Comparison of ENCODE assay signal across 27 cellular contexts in genomic region chrX:31243804-31244203, GRCh38.
A peak's percentile ranks its signal among the peaks of the same experiment; 100 is the strongest.
DNase-seq lines count a peak whose midpoint lies in the region; ATAC-seq, FAIRE-seq and TF ChIP-seq lines count a peak whose summit lies in the region.
"Had no signal": no experiment of that assay in that cellular context is flagged by ENCODE, and none has a peak within 500 bp of the region (broad histone marks: within the 10 kb centered on the region; RNA-seq: fewer than 3 reads in every experiment).

No MANE protein-coding gene starts in this region.

- H3K9me3 Mint-ChIP-seq in effector memory CD8-positive, alpha-beta T cell, result peaks cover 0 to 7% of the 10 kb centered on the region in 2 donors
- H3K9me3 Mint-ChIP-seq: CD14-positive monocyte; CD4-positive, CD25-positive, alpha-beta regulatory T cell had no signal

- WGBS in body of pancreas, 2 donors, result 18 to 42% methylated on average over 3 of the region's 3 CpGs
- WGBS in pancreas, 2 donors, result 18 to 44% methylated on average over 3 of the region's 3 CpGs

- no peaks in the 10 kb centered on the region for H3K36me3 Mint-ChIP-seq in effector memory CD8-positive, alpha-beta T cell (ENCODE audit: insufficient read depth)
- H3K36me3 Mint-ChIP-seq: CD14-positive monocyte; CD4-positive, alpha-beta memory T cell; CD4-positive, CD25-positive, alpha-beta regulatory T cell; CD8-positive, alpha-beta memory T cell had no signal

- no peaks in the 10 kb centered on the region for H3K27me3 ChIP-seq in SU-DHL-6 (ENCODE audit: low read length)
- H3K27me3 ChIP-seq in body of pancreas, result no peaks in the 10 kb centered on the region
- peaks cover 0 to 4% (median 0%) of the 10 kb centered on the region in 4 donors for H3K27me3 ChIP-seq in pancreas
- no peaks in the 10 kb centered on the region for H3K27me3 ChIP-seq in Karpas-422 (ENCODE audit: low read length)
- H3K27me3 ChIP-seq: BE2C had no signal

- H3K36me3 ChIP-seq in SU-DHL-6 (ENCODE audit: low read length), result no peaks in the 10 kb centered on the region
- no peaks in the 10 kb centered on the region for H3K36me3 ChIP-seq in body of pancreas (replicated peaks in 1 of 2; ENCODE audit: insufficient read depth in 1 of 2, low read depth in 2 of 2)
- no peaks in the 10 kb centered on the region for H3K36me3 ChIP-seq in pancreas
- no peaks in the 10 kb centered on the region for H3K36me3 ChIP-seq in Karpas-422 (ENCODE audit: insufficient read depth, low read length)
- H3K36me3 ChIP-seq: BE2C had no signal

- H3K4me2 ChIP-seq in SU-DHL-6 (ENCODE audit: low read depth, low read length, poor library complexity, severe bottlenecking), result peak overlapping the region; percentile 57
- H3K4me2 ChIP-seq in Karpas-422 (ENCODE audit: low read depth, low read length, poor library complexity, severe bottlenecking), result no peak overlapping the region
- H3K4me2 ChIP-seq: BLaER1 had no signal

- H3K9ac ChIP-seq in SU-DHL-6 (ENCODE audit: low read length), result no peak overlapping the region
- H3K9ac ChIP-seq in Karpas-422 (ENCODE audit: low read length), result no peak overlapping the region
- H3K9ac ChIP-seq: BLaER1 had no signal

- intact Hi-C loops in body of pancreas (cut with DNase I), result no loop called here
- intact Hi-C loops in pancreas (cut with DNase I), result no loop called here

- no peaks in the 10 kb centered on the region for H4K20me1 ChIP-seq in SU-DHL-6 (ENCODE audit: low read depth, low read length)
- no peaks in the 10 kb centered on the region for H4K20me1 ChIP-seq in Karpas-422 (ENCODE audit: insufficient read depth, low read depth, low read length)
- H4K20me1 ChIP-seq: BLaER1 had no signal

- ATAC-seq in body of pancreas, result peak; percentile 53
- peak; percentile 62 to 86 (median 70) for ATAC-seq in pancreas
- no peak for ATAC-seq in effector memory CD8-positive, alpha-beta T cell (replicated peaks)
- ATAC-seq: GM12878 had no signal

- H3K27ac ChIP-seq in SU-DHL-6 (ENCODE audit: low read depth, low read length) (peak overlapping the region; percentile 69), body of pancreas (peak overlapping the region in 1 of 4 donors; percentile 72), pancreas (peak overlapping the region in 2 of 4 donors; percentile 62 to 63), Karpas-422 (ENCODE audit: low read length) (no peak overlapping the region)
- H3K27ac ChIP-seq: BLaER1 had no signal

- in situ Hi-C loops in GM13977 (cut with MboI; ENCODE audit: low pct_unique_long_range_greater_than_20kb, low sequenced_read_pairs, unreplicated experiment), result no loop called here

- no peaks in the 10 kb centered on the region for H3K9me3 ChIP-seq in SU-DHL-6 (ENCODE audit: insufficient read depth, low read length)
- no peaks in the 10 kb centered on the region for H3K9me3 ChIP-seq in body of pancreas
- H3K9me3 ChIP-seq in pancreas, result no peaks in the 10 kb centered on the region
- no peaks in the 10 kb centered on the region for H3K9me3 ChIP-seq in Karpas-422 (ENCODE audit: low read length)
- H3K9me3 ChIP-seq: BE2C, BLaER1 had no signal

- no peak overlapping the region for H3K4me3 Mint-ChIP-seq in effector memory CD8-positive, alpha-beta T cell
- H3K4me3 Mint-ChIP-seq: CD14-positive monocyte; CD4-positive, alpha-beta memory T cell; CD4-positive, CD25-positive, alpha-beta regulatory T cell; CD8-positive, alpha-beta memory T cell had no signal

- TF ChIP-seq CTCF in SU-DHL-6 (IDR thresholded peaks at IDR 0.05; ENCODE audit: insufficient read depth, low read length, poor library complexity, severe bottlenecking), result no peak
- TF ChIP-seq CTCF in body of pancreas (IDR thresholded peaks at IDR 0.05), result no peak
- no peak for TF ChIP-seq CTCF in pancreas (IDR thresholded peaks at IDR 0.05)
- TF ChIP-seq CTCF in GM13977 (IDR thresholded peaks at IDR 0.05; ENCODE audit: extremely low read depth, insufficient read depth, missing control alignments), result no peak

- H3K79me2 ChIP-seq in SU-DHL-6 (ENCODE audit: insufficient read depth, low read length) (peaks cover 27% of the 10 kb centered on the region), Karpas-422 (ENCODE audit: low read length) (no peaks in the 10 kb centered on the region)

- no peaks in the 10 kb centered on the region for H3K4me1 Mint-ChIP-seq in effector memory CD8-positive, alpha-beta T cell (ENCODE audit: low read depth in 2 of 2)
- H3K4me1 Mint-ChIP-seq: CD4-positive, alpha-beta memory T cell; CD4-positive, CD25-positive, alpha-beta regulatory T cell; CD8-positive, alpha-beta memory T cell had no signal

- H2AFZ ChIP-seq in SU-DHL-6 (ENCODE audit: low read depth, low read length, severe bottlenecking), result no peak overlapping the region
- no peak overlapping the region for H2AFZ ChIP-seq in Karpas-422 (ENCODE audit: low read length)

- H3K4me1 ChIP-seq in body of pancreas (peaks cover 31% of the 10 kb centered on the region), pancreas (peaks cover 0 to 3% (median 0%) of the 10 kb centered on the region in 3 donors), Karpas-422 (ENCODE audit: low read length) (no peaks in the 10 kb centered on the region)
- H3K4me1 ChIP-seq: BE2C had no signal

- no peak for TF ChIP-seq POLR2A in body of pancreas (IDR thresholded peaks at IDR 0.05)

- FAIRE-seq in G401.6 (lab: Jason Lieb, UNC) (peak; percentile 23), pancreas (lab: Jason Lieb, UNC) (no peak)
- FAIRE-seq: A204.1, GM12878, GM12892 had no signal

- DNase-seq in body of pancreas, result no peak
- no peak for DNase-seq in pancreas
- DNase-seq in effector memory CD8-positive, alpha-beta T cell, result no peak
- DNase-seq in GM13977 (ENCODE audit: low spot score), result no peak
- DNase-seq in LoVo (ENCODE audit: low spot score), result no peak
- no peak for DNase-seq in Karpas-422
- DNase-seq: 8988T; ACHN; BE2C; C1 segment of cervical spinal cord; CD4-positive, alpha-beta memory T cell; CD4-positive, CD25-positive, alpha-beta regulatory T cell; CD8-positive, alpha-beta memory T cell; COR-L47; DMS 273 treated with DMSO at 0.1 percent for 48 hours; DMS153; DMS53; DMS79; DND-41; GDM1 had no signal

- peaks cover 13% of the 10 kb centered on the region; the same call in 1 of the 2 replicates for H3F3A ChIP-seq in SU-DHL-6 (ENCODE audit: insufficient read depth)

- H3K4me3 ChIP-seq in SU-DHL-6 (ENCODE audit: insufficient read depth, low read length, poor library complexity, severe bottlenecking) (no peak overlapping the region), body of pancreas (no peak overlapping the region), pancreas (no peak overlapping the region), Karpas-422 (ENCODE audit: low read length) (no peak overlapping the region)
- H3K4me3 ChIP-seq: BLaER1, GM12878 had no signal

- no peak overlapping the region for H3K27ac Mint-ChIP-seq in effector memory CD8-positive, alpha-beta T cell
- H3K27ac Mint-ChIP-seq: CD14-positive monocyte; CD4-positive, alpha-beta memory T cell; CD4-positive, CD25-positive, alpha-beta regulatory T cell; CD8-positive, alpha-beta memory T cell had no signal

- H3K9me2 ChIP-seq in SU-DHL-6 (replicated peaks; ENCODE audit: insufficient read depth, low read length) (no peaks in the 10 kb centered on the region), Karpas-422 (replicated peaks; ENCODE audit: insufficient read depth, low read length) (no peaks in the 10 kb centered on the region)

- no peaks in the 10 kb centered on the region for H3K27me3 Mint-ChIP-seq in effector memory CD8-positive, alpha-beta T cell
- H3K27me3 Mint-ChIP-seq: CD4-positive, alpha-beta memory T cell; CD4-positive, CD25-positive, alpha-beta regulatory T cell had no signal
